19 cellular contexts compared by ENCODE assay signal in the genomic region with DNA sequence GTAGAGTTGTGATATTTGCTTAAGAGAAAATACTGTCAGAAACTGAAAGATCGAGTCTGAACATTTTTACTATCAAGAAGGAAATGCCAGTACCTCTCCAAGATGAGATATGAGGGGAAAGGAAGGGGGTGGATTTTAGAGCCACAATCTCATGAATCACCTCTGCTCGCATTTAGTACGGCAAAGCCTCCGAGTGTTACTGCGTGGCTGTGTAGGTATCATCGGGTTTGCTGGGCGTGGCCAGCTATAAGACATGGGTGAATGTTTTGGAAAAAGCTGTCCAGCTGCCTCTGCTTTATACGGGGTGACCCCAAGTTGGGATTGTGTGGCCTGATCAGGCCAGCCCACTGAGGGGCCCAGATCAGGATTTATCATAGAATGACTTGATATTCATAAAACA.
DNase-seq lines count a peak whose midpoint lies in the region; ATAC-seq, FAIRE-seq and TF ChIP-seq lines count a peak whose summit lies in the region.
"Had no signal": no experiment of that assay in that cellular context is flagged by ENCODE, and none has a peak within 500 bp of the region (broad histone marks: within the 10 kb centered on the region; RNA-seq: fewer than 3 reads in every experiment).

No MANE protein-coding gene starts in this region.

- TF ChIP-seq CTCF in D721Med (IDR thresholded peaks at IDR 0.05; ENCODE audit: insufficient read depth, missing control alignments) (no peak), KMS-11 (conservative IDR thresholded peaks at IDR 0.05; ENCODE audit: low read depth, low read length) (no peak), PC-3 (conservative IDR thresholded peaks at IDR 0.05; ENCODE audit: low read depth, low read length) (no peak), mucosa of descending colon (IDR thresholded peaks at IDR 0.05) (no peak), natural killer cell (IDR thresholded peaks at IDR 0.05) (no peak)

- no peaks in the 10 kb centered on the region for H3F3A ChIP-seq in PC-3 (ENCODE audit: low read length, unreplicated experiment)

- peak overlapping the region; percentile 17; the same call in 1 of the 2 replicates for H3K9ac ChIP-seq in KMS-11
- no peak overlapping the region for H3K9ac ChIP-seq in PC-3 (ENCODE audit: low read length)
- H3K9ac ChIP-seq: BLaER1 had no signal

- H3K36me3 ChIP-seq in KMS-11 (ENCODE audit: insufficient read depth) (no peaks in the 10 kb centered on the region), PC-3 (ENCODE audit: low read depth, low read length) (no peaks in the 10 kb centered on the region), mucosa of descending colon (ENCODE audit: low read depth) (no peaks in the 10 kb centered on the region)
- H3K36me3 ChIP-seq: BLaER1, Peyer's patch had no signal

- H2AFZ ChIP-seq in KMS-11 (ENCODE audit: low read depth) (peak overlapping the region; percentile 42; the same call in 1 of the 2 replicates), PC-3 (ENCODE audit: low read length) (peak overlapping the region; percentile 75)

- H3K79me2 ChIP-seq in KMS-11 (ENCODE audit: insufficient read depth, low read depth) (no peaks in the 10 kb centered on the region), PC-3 (ENCODE audit: low read length) (no peaks in the 10 kb centered on the region)

- H3K27me3 Mint-ChIP-seq in natural killer cell (ENCODE audit: low read depth in 2 of 2): no peaks in the 10 kb centered on the region
- H3K27me3 Mint-ChIP-seq: CD8-positive, alpha-beta memory T cell had no signal

- no peaks in the 10 kb centered on the region for H3K36me3 Mint-ChIP-seq in natural killer cell
- H3K36me3 Mint-ChIP-seq: CD8-positive, alpha-beta memory T cell had no signal

- no peak overlapping the region for H3K4me3 ChIP-seq in KMS-11 (IDR thresholded peaks at IDR 0.05; ENCODE audit: insufficient read depth, low read depth, low read length)
- peak overlapping the region; percentile 58 for H3K4me3 ChIP-seq in PC-3 (ENCODE audit: low read length)
- no peak overlapping the region for H3K4me3 ChIP-seq in mucosa of descending colon
- H3K4me3 ChIP-seq: BLaER1, Peyer's patch had no signal

- POLR2A ChIA-PET in PC-3 (lab: Charles Lee; ENCODE audit: unreplicated experiment): no interaction called here

- H3K4me1 ChIP-seq in KMS-11 (ENCODE audit: low read depth, poor library complexity, severe bottlenecking): no peaks in the 10 kb centered on the region
- H3K4me1 ChIP-seq in PC-3 (ENCODE audit: insufficient read depth, low read length): no peaks in the 10 kb centered on the region
- no peaks in the 10 kb centered on the region for H3K4me1 ChIP-seq in mucosa of descending colon (ENCODE audit: low read depth)
- H3K4me1 ChIP-seq: BLaER1, Peyer's patch had no signal

- H3K9me3 ChIP-seq in PC-3 (ENCODE audit: low read length): no peaks in the 10 kb centered on the region
- H3K9me3 ChIP-seq in mucosa of descending colon: no peaks in the 10 kb centered on the region
- H3K9me3 ChIP-seq: BLaER1, Peyer's patch had no signal

- H3K27ac Mint-ChIP-seq in natural killer cell: no peak overlapping the region
- H3K27ac Mint-ChIP-seq: CD8-positive, alpha-beta memory T cell had no signal

- H3K4me1 Mint-ChIP-seq in natural killer cell: no peaks in the 10 kb centered on the region
- H3K4me1 Mint-ChIP-seq: CD8-positive, alpha-beta memory T cell had no signal

- no peaks in the 10 kb centered on the region for H3K9me2 ChIP-seq in PC-3 (replicated peaks; ENCODE audit: low read length)

- CTCF ChIA-PET in PC-3 (lab: Charles Lee): no interaction called here

- peak overlapping the region; percentile 6; the same call in 1 of the 2 replicates for H3K4me2 ChIP-seq in KMS-11
- peak overlapping the region; percentile 79 for H3K4me2 ChIP-seq in PC-3 (ENCODE audit: low read length)
- H3K4me2 ChIP-seq: BLaER1 had no signal

- ATAC-seq in PC-3: peak; percentile 81
- ATAC-seq in mucosa of descending colon: peak; percentile 20
- ATAC-seq in natural killer cell: no peak
- ATAC-seq: Right ventricle myocardium inferior, SK-N-SH treated with all-trans-retinoic acid at 6 μM for 48 hours had no signal

- peak; percentile 84 for FAIRE-seq in D721Med (lab: Jason Lieb, UNC)

- H3K9me3 Mint-ChIP-seq in natural killer cell: peaks cover 9 to 18% of the 10 kb centered on the region in 2 donors

- intact Hi-C loops in PC-3 (cut with micrococcal nuclease) (no loop called here), mucosa of descending colon (cut with DNase I, micrococcal nuclease) (no loop called here), natural killer cell (cut with micrococcal nuclease) (no loop called here)

- H3K27ac ChIP-seq in KMS-11 (peak overlapping the region; percentile 40), PC-3 (ENCODE audit: low read length) (no peak overlapping the region)
- H3K27ac ChIP-seq: BLaER1, Peyer's patch had no signal

- no peaks in the 10 kb centered on the region for H4K20me1 ChIP-seq in KMS-11 (ENCODE audit: insufficient read depth)
- H4K20me1 ChIP-seq in PC-3 (ENCODE audit: low read length): no peaks in the 10 kb centered on the region
- H4K20me1 ChIP-seq: BLaER1 had no signal

- no peak overlapping the region for H3K4me3 Mint-ChIP-seq in natural killer cell
- H3K4me3 Mint-ChIP-seq: CD8-positive, alpha-beta memory T cell had no signal

- BruUV-seq in PC-3 (replicated peaks; lab: Mats Ljungman, UMichigan): no TSS peak

- DNase-seq in D721Med (ENCODE audit: insufficient read length, low spot score) (no peak), PC-3 (peak; percentile 3), mucosa of descending colon (no peak), CD1c-positive myeloid dendritic cell (ENCODE audit: extremely low spot score) (no peak), HK-2 (ENCODE audit: unreplicated experiment) (no peak), NCI-H2029 (lab: John Stamatoyannopoulos, UW) (no peak), natural killer cell (no peak)
- DNase-seq: CD8-positive, alpha-beta memory T cell; GOT3; Karpas-422; NCI-H1105; NCI-H1694 treated with DMSO at 0.1 percent for 48 hours; NCI-H774; Peyer's patch; T-helper 1 cell had no signal

- H3K27me3 ChIP-seq in KMS-11 (ENCODE audit: insufficient read depth, low read depth) (no peaks in the 10 kb centered on the region), PC-3 (ENCODE audit: low read length) (no peaks in the 10 kb centered on the region)
- H3K27me3 ChIP-seq: BLaER1, Peyer's patch had no signal

Comparison
In these comparisons a context has a peak if more than half of its experiments do, and no peak if none do; other contexts are left out.
1. ATAC-seq: peak in PC-3 (single experiment) and mucosa of descending colon (single experiment); none in natural killer cell (0 of 3).